ENCODE assay signal across 1 cellular context in the genomic region with DNA sequence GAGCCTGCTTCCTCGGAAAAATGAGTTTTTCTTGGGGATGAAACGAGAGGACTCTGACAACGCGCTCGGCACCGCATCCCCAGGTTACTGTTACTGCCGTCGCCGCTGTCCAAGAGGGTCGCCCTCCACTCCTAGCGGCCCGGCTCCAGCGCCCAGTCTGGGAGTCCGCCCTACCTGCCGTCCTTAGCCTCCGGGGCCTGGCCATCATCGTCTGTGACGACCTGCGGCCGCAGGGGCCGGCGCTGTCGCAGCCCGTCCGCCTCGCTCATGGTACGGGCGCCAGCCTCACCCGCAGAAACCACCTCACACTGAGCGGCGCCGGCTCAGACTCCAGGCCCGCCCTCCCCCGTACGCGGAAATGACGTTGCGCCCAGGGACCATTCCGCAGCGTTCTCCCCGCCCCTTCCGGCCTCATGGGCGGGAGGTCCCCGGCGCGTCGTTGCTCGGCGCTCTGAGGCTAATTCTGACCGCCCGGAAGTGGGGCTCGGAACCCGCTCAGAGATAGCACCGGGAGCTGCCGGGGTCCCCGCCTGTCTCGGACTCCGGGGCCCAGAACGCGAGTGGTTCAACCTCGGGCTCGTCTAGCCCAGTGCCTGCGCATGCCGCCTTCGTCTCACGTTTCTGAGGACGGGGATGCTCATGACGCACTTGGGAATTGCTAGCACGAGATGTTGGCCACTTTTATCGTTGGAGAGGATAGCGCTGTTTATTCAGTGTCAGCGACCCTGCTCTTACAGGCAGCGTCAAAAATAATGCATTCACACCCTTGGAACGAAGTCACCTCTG.
TF ChIP-seq lines count a peak whose summit lies in the region.

Gene APMAP, minus strand, starts transcription at position 332 of the 786 bp plus-strand sequence. Its CDS starts 63 bp downstream, at position 269.

TF ChIP-seq in HepG2, 621 proteins besides CTCF, POLR2A, EP300 and RAD21 (continued from another document and continues in another):
- TF ChIP-seq ARID5B (CRISPR knock-in tag; IDR thresholded peaks at IDR 0.05) = peak; percentile 86
- TF ChIP-seq ZNF331 (CRISPR knock-in tag; IDR thresholded peaks at IDR 0.05) = peak; percentile 92; the same call in 1 of the 2 replicates
- TF ChIP-seq, protein P1, sequence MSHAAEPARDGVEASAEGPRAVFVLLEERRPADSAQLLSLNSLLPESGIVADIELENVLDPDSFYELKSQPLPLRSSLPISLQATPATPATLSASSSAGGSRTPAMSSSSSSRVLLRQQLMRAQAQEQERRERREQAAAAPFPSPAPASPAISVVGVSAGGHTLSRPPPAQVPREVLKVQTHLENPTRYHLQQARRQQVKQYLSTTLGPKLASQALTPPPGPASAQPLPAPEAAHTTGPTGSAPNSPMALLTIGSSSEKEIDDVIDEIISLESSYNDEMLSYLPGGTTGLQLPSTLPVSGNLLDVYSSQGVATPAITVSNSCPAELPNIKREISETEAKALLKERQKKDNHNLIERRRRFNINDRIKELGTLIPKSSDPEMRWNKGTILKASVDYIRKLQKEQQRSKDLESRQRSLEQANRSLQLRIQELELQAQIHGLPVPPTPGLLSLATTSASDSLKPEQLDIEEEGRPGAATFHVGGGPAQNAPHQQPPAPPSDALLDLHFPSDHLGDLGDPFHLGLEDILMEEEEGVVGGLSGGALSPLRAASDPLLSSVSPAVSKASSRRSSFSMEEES (CRISPR knock-in tag; IDR thresholded peaks at IDR 0.05) = peak; percentile 89
- TF ChIP-seq, protein P2, sequence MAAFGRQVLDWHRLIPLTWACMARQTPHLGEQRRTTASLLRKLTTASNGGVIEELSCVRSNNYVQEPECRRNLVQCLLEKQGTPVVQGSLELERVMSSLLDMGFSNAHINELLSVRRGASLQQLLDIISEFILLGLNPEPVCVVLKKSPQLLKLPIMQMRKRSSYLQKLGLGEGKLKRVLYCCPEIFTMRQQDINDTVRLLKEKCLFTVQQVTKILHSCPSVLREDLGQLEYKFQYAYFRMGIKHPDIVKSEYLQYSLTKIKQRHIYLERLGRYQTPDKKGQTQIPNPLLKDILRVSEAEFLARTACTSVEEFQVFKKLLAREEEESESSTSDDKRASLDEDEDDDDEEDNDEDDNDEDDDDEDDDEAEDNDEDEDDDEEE (CRISPR knock-in tag; IDR thresholded peaks at IDR 0.05) = peak; percentile 87
- TF ChIP-seq REXO4 (CRISPR knock-in tag; IDR thresholded peaks at IDR 0.05; ENCODE audit: borderline replicate concordance) = peak; percentile 88; the same call in 1 of the 2 replicates
- peak; percentile 94 for TF ChIP-seq MEIS2 (CRISPR knock-in tag; IDR thresholded peaks at IDR 0.05)
- peak; percentile 83; the same call in 1 of the 2 replicates for TF ChIP-seq ZNF558 (CRISPR knock-in tag; IDR thresholded peaks at IDR 0.05; ENCODE audit: borderline replicate concordance)
- TF ChIP-seq, protein P3, sequence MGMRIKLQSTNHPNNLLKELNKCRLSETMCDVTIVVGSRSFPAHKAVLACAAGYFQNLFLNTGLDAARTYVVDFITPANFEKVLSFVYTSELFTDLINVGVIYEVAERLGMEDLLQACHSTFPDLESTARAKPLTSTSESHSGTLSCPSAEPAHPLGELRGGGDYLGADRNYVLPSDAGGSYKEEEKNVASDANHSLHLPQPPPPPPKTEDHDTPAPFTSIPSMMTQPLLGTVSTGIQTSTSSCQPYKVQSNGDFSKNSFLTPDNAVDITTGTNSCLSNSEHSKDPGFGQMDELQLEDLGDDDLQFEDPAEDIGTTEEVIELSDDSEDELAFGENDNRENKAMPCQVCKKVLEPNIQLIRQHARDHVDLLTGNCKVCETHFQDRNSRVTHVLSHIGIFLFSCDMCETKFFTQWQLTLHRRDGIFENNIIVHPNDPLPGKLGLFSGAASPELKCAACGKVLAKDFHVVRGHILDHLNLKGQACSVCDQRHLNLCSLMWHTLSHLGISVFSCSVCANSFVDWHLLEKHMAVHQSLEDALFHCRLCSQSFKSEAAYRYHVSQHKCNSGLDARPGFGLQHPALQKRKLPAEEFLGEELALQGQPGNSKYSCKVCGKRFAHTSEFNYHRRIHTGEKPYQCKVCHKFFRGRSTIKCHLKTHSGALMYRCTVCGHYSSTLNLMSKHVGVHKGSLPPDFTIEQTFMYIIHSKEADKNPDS (CRISPR knock-in tag; IDR thresholded peaks at IDR 0.05) = peak; percentile 94
- 0 out of 2 replicates have a peak, but pooled peaks have one; percentile 78 for TF ChIP-seq ZNF296 (CRISPR knock-in tag; conservative IDR thresholded peaks at IDR 0.05)
- peak; percentile 35; the same call in 1 of the 2 replicates for TF ChIP-seq FOXO1 (CRISPR knock-in tag; IDR thresholded peaks at IDR 0.05)
- peak; percentile 99 for TF ChIP-seq GLI4 (CRISPR knock-in tag; IDR thresholded peaks at IDR 0.05; ENCODE audit: borderline replicate concordance)
- TF ChIP-seq HCFC1 (IDR thresholded peaks at IDR 0.05; ENCODE audit: low read depth, low read length) = peak; percentile 65
- no peak for TF ChIP-seq U2AF1 (optimal IDR thresholded peaks at IDR 0.05; ENCODE audit: low read depth, low read length)
- peak; percentile 98 for TF ChIP-seq ASH2L (IDR thresholded peaks at IDR 0.05; ENCODE audit: insufficient read length, low read depth, low read length)
- TF ChIP-seq, protein P4, sequence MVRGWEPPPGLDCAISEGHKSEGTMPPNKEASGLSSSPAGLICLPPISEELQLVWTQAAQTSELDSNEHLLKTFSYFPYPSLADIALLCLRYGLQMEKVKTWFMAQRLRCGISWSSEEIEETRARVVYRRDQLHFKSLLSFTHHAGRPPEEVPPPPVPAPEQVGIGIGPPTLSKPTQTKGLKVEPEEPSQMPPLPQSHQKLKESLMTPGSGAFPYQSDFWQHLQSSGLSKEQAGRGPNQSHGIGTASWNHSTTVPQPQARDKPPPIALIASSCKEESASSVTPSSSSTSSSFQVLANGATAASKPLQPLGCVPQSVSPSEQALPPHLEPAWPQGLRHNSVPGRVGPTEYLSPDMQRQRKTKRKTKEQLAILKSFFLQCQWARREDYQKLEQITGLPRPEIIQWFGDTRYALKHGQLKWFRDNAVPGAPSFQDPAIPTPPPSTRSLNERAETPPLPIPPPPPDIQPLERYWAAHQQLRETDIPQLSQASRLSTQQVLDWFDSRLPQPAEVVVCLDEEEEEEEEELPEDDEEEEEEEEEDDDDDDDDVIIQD (CRISPR knock-in tag; IDR thresholded peaks at IDR 0.05; ENCODE audit: low read depth) = no peak; the same call in 1 of the 2 replicates
- TF ChIP-seq, protein P5, sequence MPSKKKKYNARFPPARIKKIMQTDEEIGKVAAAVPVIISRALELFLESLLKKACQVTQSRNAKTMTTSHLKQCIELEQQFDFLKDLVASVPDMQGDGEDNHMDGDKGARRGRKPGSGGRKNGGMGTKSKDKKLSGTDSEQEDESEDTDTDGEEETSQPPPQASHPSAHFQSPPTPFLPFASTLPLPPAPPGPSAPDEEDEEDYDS (CRISPR knock-in tag; IDR thresholded peaks at IDR 0.05) = peak; percentile 97
- 0 out of 2 replicates have a peak, but pooled peaks have one; percentile 41 for TF ChIP-seq ZKSCAN5 (CRISPR knock-in tag; IDR thresholded peaks at IDR 0.05)
- TF ChIP-seq, protein P6, sequence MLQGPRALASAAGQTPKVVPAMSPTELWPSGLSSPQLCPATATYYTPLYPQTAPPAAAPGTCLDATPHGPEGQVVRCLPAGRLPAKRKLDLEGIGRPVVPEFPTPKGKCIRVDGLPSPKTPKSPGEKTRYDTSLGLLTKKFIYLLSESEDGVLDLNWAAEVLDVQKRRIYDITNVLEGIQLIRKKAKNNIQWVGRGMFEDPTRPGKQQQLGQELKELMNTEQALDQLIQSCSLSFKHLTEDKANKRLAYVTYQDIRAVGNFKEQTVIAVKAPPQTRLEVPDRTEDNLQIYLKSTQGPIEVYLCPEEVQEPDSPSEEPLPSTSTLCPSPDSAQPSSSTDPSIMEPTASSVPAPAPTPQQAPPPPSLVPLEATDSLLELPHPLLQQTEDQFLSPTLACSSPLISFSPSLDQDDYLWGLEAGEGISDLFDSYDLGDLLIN (CRISPR knock-in tag; IDR thresholded peaks at IDR 0.05; ENCODE audit: borderline replicate concordance) = no peak; the same call in none of the 2 replicates
- peak; percentile 85; the same call in 1 of the 2 replicates for TF ChIP-seq ZNF180 (CRISPR knock-in tag; IDR thresholded peaks at IDR 0.05; ENCODE audit: borderline replicate concordance, low read depth)
- TF ChIP-seq TBL1XR1 (IDR thresholded peaks at IDR 0.05; ENCODE audit: borderline replicate concordance, low read length, partially characterized antibody) = no peak
- TF ChIP-seq, protein P7, sequence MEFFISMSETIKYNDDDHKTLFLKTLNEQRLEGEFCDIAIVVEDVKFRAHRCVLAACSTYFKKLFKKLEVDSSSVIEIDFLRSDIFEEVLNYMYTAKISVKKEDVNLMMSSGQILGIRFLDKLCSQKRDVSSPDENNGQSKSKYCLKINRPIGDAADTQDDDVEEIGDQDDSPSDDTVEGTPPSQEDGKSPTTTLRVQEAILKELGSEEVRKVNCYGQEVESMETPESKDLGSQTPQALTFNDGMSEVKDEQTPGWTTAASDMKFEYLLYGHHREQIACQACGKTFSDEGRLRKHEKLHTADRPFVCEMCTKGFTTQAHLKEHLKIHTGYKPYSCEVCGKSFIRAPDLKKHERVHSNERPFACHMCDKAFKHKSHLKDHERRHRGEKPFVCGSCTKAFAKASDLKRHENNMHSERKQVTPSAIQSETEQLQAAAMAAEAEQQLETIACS (CRISPR knock-in tag; IDR thresholded peaks at IDR 0.05) = peak; percentile 51; the same call in 1 of the 2 replicates
- TF ChIP-seq, protein P8, sequence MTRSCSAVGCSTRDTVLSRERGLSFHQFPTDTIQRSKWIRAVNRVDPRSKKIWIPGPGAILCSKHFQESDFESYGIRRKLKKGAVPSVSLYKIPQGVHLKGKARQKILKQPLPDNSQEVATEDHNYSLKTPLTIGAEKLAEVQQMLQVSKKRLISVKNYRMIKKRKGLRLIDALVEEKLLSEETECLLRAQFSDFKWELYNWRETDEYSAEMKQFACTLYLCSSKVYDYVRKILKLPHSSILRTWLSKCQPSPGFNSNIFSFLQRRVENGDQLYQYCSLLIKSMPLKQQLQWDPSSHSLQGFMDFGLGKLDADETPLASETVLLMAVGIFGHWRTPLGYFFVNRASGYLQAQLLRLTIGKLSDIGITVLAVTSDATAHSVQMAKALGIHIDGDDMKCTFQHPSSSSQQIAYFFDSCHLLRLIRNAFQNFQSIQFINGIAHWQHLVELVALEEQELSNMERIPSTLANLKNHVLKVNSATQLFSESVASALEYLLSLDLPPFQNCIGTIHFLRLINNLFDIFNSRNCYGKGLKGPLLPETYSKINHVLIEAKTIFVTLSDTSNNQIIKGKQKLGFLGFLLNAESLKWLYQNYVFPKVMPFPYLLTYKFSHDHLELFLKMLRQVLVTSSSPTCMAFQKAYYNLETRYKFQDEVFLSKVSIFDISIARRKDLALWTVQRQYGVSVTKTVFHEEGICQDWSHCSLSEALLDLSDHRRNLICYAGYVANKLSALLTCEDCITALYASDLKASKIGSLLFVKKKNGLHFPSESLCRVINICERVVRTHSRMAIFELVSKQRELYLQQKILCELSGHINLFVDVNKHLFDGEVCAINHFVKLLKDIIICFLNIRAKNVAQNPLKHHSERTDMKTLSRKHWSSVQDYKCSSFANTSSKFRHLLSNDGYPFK (CRISPR knock-in tag; IDR thresholded peaks at IDR 0.05; ENCODE audit: borderline replicate concordance) = peak; percentile 84; the same call in 1 of the 2 replicates
- peak; percentile 99 for TF ChIP-seq ZNF598 (CRISPR knock-in tag; IDR thresholded peaks at IDR 0.05; ENCODE audit: borderline replicate concordance)
- TF ChIP-seq IRF9 (CRISPR knock-in tag; IDR thresholded peaks at IDR 0.05; ENCODE audit: borderline replicate concordance) = peak; percentile 91
- no peak for TF ChIP-seq ATF7 (IDR thresholded peaks at IDR 0.05)
- TF ChIP-seq ATF7 (CRISPR knock-in tag; IDR thresholded peaks at IDR 0.05) = peak; percentile 56; the same call in 1 of the 2 replicates
